Comparison of ENCODE assay signal across 31 cellular contexts in the genomic region with DNA sequence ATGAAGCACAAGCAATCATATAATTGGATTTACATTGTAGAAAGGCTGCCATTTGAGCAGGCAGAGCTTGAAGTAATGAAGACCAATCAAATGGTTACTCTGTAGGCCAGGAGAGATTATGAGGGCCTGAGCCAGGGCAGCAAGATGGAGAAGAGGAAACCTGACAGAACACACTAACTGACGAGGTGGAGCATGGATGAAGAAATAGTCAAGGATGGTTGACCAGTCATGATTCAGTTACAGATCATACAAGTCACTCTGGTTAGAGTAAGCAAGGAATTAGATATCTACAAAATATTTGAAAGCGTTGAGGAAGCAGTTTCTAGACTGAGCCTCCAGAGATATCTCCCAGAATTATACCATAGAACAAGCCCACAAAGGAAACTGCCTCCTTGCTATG.
DNase-seq lines count a peak whose midpoint lies in the region; FAIRE-seq and TF ChIP-seq lines count a peak whose summit lies in the region.
"Had no signal": no experiment of that assay in that cellular context is flagged by ENCODE, and none has a peak within 500 bp of the region (broad histone marks: within the 10 kb centered on the region; RNA-seq: fewer than 3 reads in every experiment).

No MANE protein-coding gene starts in this region.

- H3K9me3 ChIP-seq in Loucy (ENCODE audit: insufficient read depth, low read depth, low read length) (no peaks in the 10 kb centered on the region), osteoblast (ENCODE audit: low read depth, low read length) (no peaks in the 10 kb centered on the region)
- H3K9me3 ChIP-seq: A549; BLaER1 treated with 17β-estradiol and CSF1 and Interleukin-3, amounts not matched to agents 10 nM and 100 nM; SJSA1 had no signal

- peaks cover 13% of the 10 kb centered on the region for H3K27me3 Mint-ChIP-seq in activated CD4-positive, alpha-beta T cell treated with anti-CD3 and anti-CD28 coated beads, Interleukin-2, amount 10 ng/mL, durations not matched to agents 7 days and 5 days
- H3K27me3 Mint-ChIP-seq: IgD-negative memory B cell had no signal

- no peak overlapping the region for H3K4me2 ChIP-seq in Loucy (ENCODE audit: low read depth, low read length, poor library complexity, severe bottlenecking)
- H3K4me2 ChIP-seq in osteoblast (ENCODE audit: insufficient read depth, low read length) = no peak overlapping the region
- H3K4me2 ChIP-seq: A549; BLaER1 treated with 17β-estradiol and CSF1 and Interleukin-3, amounts not matched to agents 10 nM and 100 nM; KMS-11; PC-9 had no signal

- H3K9me2 ChIP-seq in Loucy (replicated peaks; ENCODE audit: low read depth, low read length) = no peaks in the 10 kb centered on the region

- H3K9me3 Mint-ChIP-seq in activated CD4-positive, alpha-beta T cell treated with anti-CD3 and anti-CD28 coated beads, Interleukin-2, amount 10 ng/mL, durations not matched to agents 7 days and 5 days = no peaks in the 10 kb centered on the region

- POLR2A ChIA-PET in activated CD4-positive, alpha-beta T cell treated with anti-CD3 and anti-CD28 coated beads, Interleukin-2, amount 10 ng/mL, durations not matched to agents 7 days and 5 days (lab: Charles Lee) = no interaction called here

- H3K36me3 Mint-ChIP-seq in activated CD4-positive, alpha-beta T cell treated with anti-CD3 and anti-CD28 coated beads, Interleukin-2, amount 10 ng/mL, durations not matched to agents 7 days and 5 days (ENCODE audit: low read depth) = no peaks in the 10 kb centered on the region
- H3K36me3 Mint-ChIP-seq: CD4-positive, alpha-beta memory T cell had no signal

- H3K4me1 ChIP-seq in Loucy (ENCODE audit: insufficient read depth, low read length, poor library complexity, severe bottlenecking) (no peaks in the 10 kb centered on the region), osteoblast (ENCODE audit: insufficient read depth, low read length) (peaks cover 9% of the 10 kb centered on the region)
- H3K4me1 ChIP-seq: SJSA1 had no signal

- H3F3A ChIP-seq in Loucy (ENCODE audit: low read depth) = no peaks in the 10 kb centered on the region

- no peak overlapping the region for H3K27ac ChIP-seq in osteoblast (ENCODE audit: low read depth, low read length)
- H3K27ac ChIP-seq: BLaER1 treated with 17β-estradiol and CSF1 and Interleukin-3, amounts not matched to agents 10 nM and 100 nM; KMS-11; PC-9; SJSA1 had no signal

- no peak for TF ChIP-seq CTCF in Loucy (conservative IDR thresholded peaks at IDR 0.05; ENCODE audit: low read length)
- TF ChIP-seq CTCF in epithelial cell of esophagus (IDR thresholded peaks at IDR 0.05; ENCODE audit: insufficient read depth, low read depth, low read length, missing control alignments) = no peak
- TF ChIP-seq CTCF in osteoblast (IDR thresholded peaks at IDR 0.05; ENCODE audit: extremely low read depth, low read depth, low read length) = no peak

- CTCF ChIA-PET in activated CD4-positive, alpha-beta T cell treated with anti-CD3 and anti-CD28 coated beads, Interleukin-2, amount 10 ng/mL, durations not matched to agents 7 days and 5 days (lab: Charles Lee) = no interaction called here

- H4K20me1 ChIP-seq in Loucy (ENCODE audit: insufficient read depth, low read length, poor library complexity, severe bottlenecking) (no peaks in the 10 kb centered on the region), osteoblast (ENCODE audit: insufficient read depth, low read length) (no peaks in the 10 kb centered on the region)
- H4K20me1 ChIP-seq: BLaER1 treated with 17β-estradiol and CSF1 and Interleukin-3, amounts not matched to agents 10 nM and 100 nM had no signal

- no peaks in the 10 kb centered on the region for H3K4me1 Mint-ChIP-seq in activated CD4-positive, alpha-beta T cell treated with anti-CD3 and anti-CD28 coated beads, Interleukin-2, amount 10 ng/mL, durations not matched to agents 7 days and 5 days
- H3K4me1 Mint-ChIP-seq: CD4-positive, alpha-beta memory T cell; IgD-negative memory B cell had no signal

- H3K9ac ChIP-seq in Loucy (ENCODE audit: low read depth, low read length, poor library complexity, severe bottlenecking) = no peak overlapping the region
- H3K9ac ChIP-seq: BLaER1 treated with 17β-estradiol and CSF1 and Interleukin-3, amounts not matched to agents 10 nM and 100 nM; KMS-11 had no signal

- H3K4me3 ChIP-seq in Loucy (ENCODE audit: low read length, poor library complexity, severe bottlenecking) (no peak overlapping the region), epithelial cell of esophagus (ENCODE audit: low read length) (no peak overlapping the region), osteoblast (ENCODE audit: insufficient read depth, low read length) (no peak overlapping the region)
- H3K4me3 ChIP-seq: A549; BLaER1 treated with 17β-estradiol and CSF1 and Interleukin-3, amounts not matched to agents 10 nM and 100 nM; PC-9; SJSA1 had no signal

- H3K36me3 ChIP-seq in Loucy (ENCODE audit: insufficient read depth, low read length) (no peaks in the 10 kb centered on the region), osteoblast (ENCODE audit: insufficient read depth, low read length) (no peaks in the 10 kb centered on the region)
- H3K36me3 ChIP-seq: BLaER1 treated with 17β-estradiol and CSF1 and Interleukin-3, amounts not matched to agents 10 nM and 100 nM; SJSA1 had no signal

- H3K79me2 ChIP-seq in Loucy (ENCODE audit: insufficient read depth, low read length) (no peaks in the 10 kb centered on the region), osteoblast (ENCODE audit: insufficient read depth, low read length) (no peaks in the 10 kb centered on the region)

- peak; percentile 79 for FAIRE-seq in GM12892 (lab: Jason Lieb, UNC)
- FAIRE-seq: GM18507, H54 had no signal

- H3K27me3 ChIP-seq in Loucy (ENCODE audit: insufficient read depth, low read length, poor library complexity, severe bottlenecking) (no peaks in the 10 kb centered on the region), osteoblast (ENCODE audit: insufficient read depth, low read length) (no peaks in the 10 kb centered on the region)
- H3K27me3 ChIP-seq: BLaER1 treated with 17β-estradiol and CSF1 and Interleukin-3, amounts not matched to agents 10 nM and 100 nM; SJSA1 had no signal

- H3K27ac Mint-ChIP-seq in activated CD4-positive, alpha-beta T cell treated with anti-CD3 and anti-CD28 coated beads, Interleukin-2, amount 10 ng/mL, durations not matched to agents 7 days and 5 days = no peak overlapping the region
- H3K27ac Mint-ChIP-seq: CD4-positive, alpha-beta memory T cell; IgD-negative memory B cell had no signal

- no peak for DNase-seq in GM12892 (ENCODE audit: insufficient read length)
- DNase-seq in epithelial cell of esophagus (ENCODE audit: low read depth) = peak; percentile 58
- no peak for DNase-seq in osteoblast (ENCODE audit: insufficient read length, low spot score, missing footprints)
- no peak for DNase-seq in HUDEP-2 (lab: John Stamatoyannopoulos, UW; ENCODE audit: unreplicated experiment in 76 of 76)
- DNase-seq in CD1c-positive myeloid dendritic cell (ENCODE audit: extremely low spot score) = no peak
- DNase-seq in activated CD4-positive, alpha-beta T cell treated with anti-CD3 and anti-CD28 coated beads, Interleukin-2, amount 10 ng/mL, durations not matched to agents 7 days and 5 days = no peak
- DNase-seq: AML-193; CD4-positive, alpha-beta memory T cell; COR-L47; DMS 273 treated with DMSO at 0.1 percent for 48 hours; DMS79; EL; NCI-H1092; NCI-H1417 treated with DMSO at 0.1 percent for 48 hours; NCI-H1694 treated with DMSO at 0.1 percent for 48 hours; NCI-H2081; NCI-H2171; NCI-H345; NCI-H510A treated with DMSO at 0.1 percent for 48 hours; NCI-H774; PC-9; Right ventricle myocardium superior; RPMI8226 had no signal

- TF ChIP-seq POLR2A in GM12892 (IDR thresholded peaks at IDR 0.05; ENCODE audit: low read depth, low read length) = no peak

- no peak overlapping the region for H3K4me3 Mint-ChIP-seq in activated CD4-positive, alpha-beta T cell treated with anti-CD3 and anti-CD28 coated beads, Interleukin-2, amount 10 ng/mL, durations not matched to agents 7 days and 5 days
- H3K4me3 Mint-ChIP-seq: CD4-positive, alpha-beta memory T cell; IgD-negative memory B cell had no signal

- H2AFZ ChIP-seq in Loucy (ENCODE audit: low read length) = peak overlapping the region; percentile 31; the same call in 1 of the 2 replicates
- H2AFZ ChIP-seq in osteoblast (ENCODE audit: low read length) = peak overlapping the region; percentile 27
- H2AFZ ChIP-seq: PC-9 had no signal
